11 cellular contexts compared by ENCODE assay signal in genomic region chr3:71047616-71048531, GRCh38.
DNase-seq lines count a peak whose midpoint lies in the region; FAIRE-seq and TF ChIP-seq lines count a peak whose summit lies in the region.
"Had no signal": no experiment of that assay in that cellular context is flagged by ENCODE, and none has a peak within 500 bp of the region (broad histone marks: within the 10 kb centered on the region; RNA-seq: fewer than 3 reads in every experiment).

No MANE protein-coding gene starts in this region.

- TF ChIP-seq POLR2A in endothelial cell of umbilical vein (IDR thresholded peaks at IDR 0.05; ENCODE audit: low read depth, low read length) (no peak), thyroid gland (IDR thresholded peaks at IDR 0.05) (no peak)

- H3K36me3 Mint-ChIP-seq in CD4-positive, alpha-beta memory T cell, result peaks cover 87 to 94% of the 10 kb centered on the region in 2 donors
- H3K36me3 Mint-ChIP-seq in progenitor cell of endocrine pancreas (ENCODE audit: insufficient read depth), result peaks cover 33% of the 10 kb centered on the region

- intact Hi-C loops in CD4-positive, alpha-beta memory T cell (cut with micrococcal nuclease), result no loop called here
- intact Hi-C loops in endothelial cell of umbilical vein (cut with micrococcal nuclease), result loop anchor here (1.0 to 2.0 kb wide), 2 partner anchors 13 to 55 kb away; no protein-coding TSS in a partner anchor
- intact Hi-C loops in thyroid gland (cut with DNase I), result no loop called here

- H3K9me3 Mint-ChIP-seq in CD4-positive, alpha-beta memory T cell, result no peaks in the 10 kb centered on the region
- H3K9me3 Mint-ChIP-seq in progenitor cell of endocrine pancreas (ENCODE audit: low read depth), result no peaks in the 10 kb centered on the region
- H3K9me3 Mint-ChIP-seq: CD14-positive monocyte had no signal

- no peak for DNase-seq in CD4-positive, alpha-beta memory T cell
- DNase-seq in NCI-H69 (lab: John Stamatoyannopoulos, UW) (peak; percentile 22), endothelial cell of umbilical vein (ENCODE audit: low read depth, low spot score) (peak; percentile 72), progenitor cell of endocrine pancreas (ENCODE audit: low spot score, unreplicated experiment) (no peak), NCI-H82 (lab: John Stamatoyannopoulos, UW) (no peak), thyroid gland (no peak), UCSD-AML1 (lab: John Stamatoyannopoulos, UW; ENCODE audit: unreplicated experiment) (no peak)
- DNase-seq in activated CD4-positive, CD25-positive, alpha-beta regulatory T cell treated with anti-CD3 and anti-CD28 coated beads, Interleukin-2, amount 50 U/mL, for 72 hours, result no peak
- DNase-seq: cortex of kidney had no signal

- CTCF ChIA-PET in CD4-positive, alpha-beta memory T cell (lab: Charles Lee; ENCODE audit: partially characterized antibody), result interaction anchor here (1.2 to 1.5 kb wide), 2 partner anchors 13 to 19 kb away, joined by 3 to 5 read pairs; no protein-coding TSS in a partner anchor
- CTCF ChIA-PET in endothelial cell of umbilical vein (lab: Charles Lee), result interaction anchor here (1.2 to 3.6 kb wide), 5 partner anchors 12 to 498 kb away, joined by 3 to 15 read pairs (median 5); no protein-coding TSS in a partner anchor

- H3K79me2 ChIP-seq in endothelial cell of umbilical vein (ENCODE audit: control insufficient read depth, insufficient read depth, low read length), result peaks cover 63% of the 10 kb centered on the region

- peak overlapping the region in 5 of 8 donors; percentile 7 to 67 (median 53) for H3K4me3 Mint-ChIP-seq in CD4-positive, alpha-beta memory T cell
- H3K4me3 Mint-ChIP-seq in progenitor cell of endocrine pancreas (ENCODE audit: low read depth), result no peak overlapping the region
- H3K4me3 Mint-ChIP-seq: CD14-positive monocyte had no signal

- H3K9me1 ChIP-seq in endothelial cell of umbilical vein (replicated peaks; ENCODE audit: control insufficient read depth, extremely low read depth, insufficient read depth, low read length), result no peaks in the 10 kb centered on the region

- no peaks in the 10 kb centered on the region for H3K27me3 Mint-ChIP-seq in CD4-positive, alpha-beta memory T cell
- H3K27me3 Mint-ChIP-seq in progenitor cell of endocrine pancreas, result no peaks in the 10 kb centered on the region

- peaks cover 61% of the 10 kb centered on the region for H3K36me3 ChIP-seq in CD4-positive, alpha-beta memory T cell (ENCODE audit: insufficient read depth, low read length)
- H3K36me3 ChIP-seq in endothelial cell of umbilical vein (ENCODE audit: control insufficient read depth in 2 of 2, extremely low read depth in 1 of 2, insufficient read depth in 2 of 2, low read length in 2 of 2), result peaks cover 19 to 25% of the 10 kb centered on the region in 2 experiments
- H3K36me3 ChIP-seq in thyroid gland, result peaks cover 0 to 21% of the 10 kb centered on the region in 2 donors

- dilution Hi-C loops in endothelial cell of umbilical vein (cut with MboI; ENCODE audit: extremely low pct_ligation_motif_present, low sequenced_read_pairs), result no loop called here

- H2AFZ ChIP-seq in endothelial cell of umbilical vein (ENCODE audit: low read depth, low read length), result no peak overlapping the region

- no peaks in the 10 kb centered on the region for H3K27me3 ChIP-seq in CD4-positive, alpha-beta memory T cell (ENCODE audit: insufficient read depth, low read length)
- no peaks in the 10 kb centered on the region for H3K27me3 ChIP-seq in endothelial cell of umbilical vein (ENCODE audit: control insufficient read depth in 2 of 2, insufficient read depth in 2 of 2, low read length in 2 of 2)
- no peaks in the 10 kb centered on the region for H3K27me3 ChIP-seq in thyroid gland

- peaks cover 1 to 92% (median 75%) of the 10 kb centered on the region in 4 donors for H3K4me1 Mint-ChIP-seq in CD4-positive, alpha-beta memory T cell
- peaks cover 74% of the 10 kb centered on the region for H3K4me1 Mint-ChIP-seq in progenitor cell of endocrine pancreas (ENCODE audit: low read depth)

- H3K4me3 ChIP-seq in CD4-positive, alpha-beta memory T cell (ENCODE audit: low read length in 2 of 2), result no peak overlapping the region
- H3K4me3 ChIP-seq in endothelial cell of umbilical vein (replicated peaks in 1 of 3; ENCODE audit: insufficient read depth in 1 of 3, low read depth in 1 of 3, low read length in 3 of 3), result peak overlapping the region in 1 of 3 experiments; percentile 18
- no peak overlapping the region for H3K4me3 ChIP-seq in thyroid gland (replicated peaks in 1 of 3)

- no peaks in the 10 kb centered on the region for H3K9me3 ChIP-seq in CD4-positive, alpha-beta memory T cell (ENCODE audit: control insufficient read depth in 1 of 2, low read length in 2 of 2)
- no peaks in the 10 kb centered on the region for H3K9me3 ChIP-seq in endothelial cell of umbilical vein (replicated peaks; ENCODE audit: control insufficient read depth, insufficient read depth, low read length)
- no peaks in the 10 kb centered on the region for H3K9me3 ChIP-seq in thyroid gland

- peaks cover 85% of the 10 kb centered on the region for H3K4me1 ChIP-seq in CD4-positive, alpha-beta memory T cell (ENCODE audit: insufficient read depth, low read length)
- peaks cover 70% of the 10 kb centered on the region for H3K4me1 ChIP-seq in endothelial cell of umbilical vein (ENCODE audit: control insufficient read depth, extremely low read depth, insufficient read depth, low read length)
- peaks cover 6 to 38% of the 10 kb centered on the region in 2 donors for H3K4me1 ChIP-seq in thyroid gland

- peak overlapping the region; percentile 58 to 85 (median 65) for H3K27ac Mint-ChIP-seq in CD4-positive, alpha-beta memory T cell
- H3K27ac Mint-ChIP-seq in progenitor cell of endocrine pancreas, result peak overlapping the region; percentile 79

- H3K9ac ChIP-seq in endothelial cell of umbilical vein (replicated peaks; ENCODE audit: extremely low read depth, insufficient read depth, low read length), result peak overlapping the region; percentile 75
- H3K9ac ChIP-seq: KMS-11 had no signal

- WGBS in thyroid gland, 2 donors, result 82 to 86% methylated on average over 8 of the region's 8 CpGs

- TF ChIP-seq CTCF in endothelial cell of umbilical vein (IDR thresholded peaks at IDR 0.05; ENCODE audit: extremely low read depth in 1 of 2, insufficient read depth in 1 of 2, low read depth in 1 of 2, low read length in 2 of 2), result no peak
- no peak for TF ChIP-seq CTCF in progenitor cell of endocrine pancreas (IDR thresholded peaks at IDR 0.05; ENCODE audit: unreplicated experiment)
- no peak for TF ChIP-seq CTCF in thyroid gland (IDR thresholded peaks at IDR 0.05)

- POLR2A ChIA-PET in CD4-positive, alpha-beta memory T cell (lab: Charles Lee; ENCODE audit: partially characterized antibody), result interaction anchor here (9.2 kb wide), 1 partner anchor 14 kb away, joined by 97 read pairs; no protein-coding TSS in a partner anchor
- POLR2A ChIA-PET in endothelial cell of umbilical vein (lab: Charles Lee), result interaction anchor here (0.6 kb wide), 1 partner anchor 9 kb away, joined by 3 read pairs; no protein-coding TSS in a partner anchor

- FAIRE-seq in endothelial cell of umbilical vein (lab: Jason Lieb, UNC), result peak; percentile 66

- TSS peak; percentile 75 for BruUV-seq in endothelial cell of umbilical vein (replicated peaks; lab: Mats Ljungman, UMichigan)

- H3K27ac ChIP-seq in CD4-positive, alpha-beta memory T cell (ENCODE audit: low read depth, low read length), result no peak overlapping the region
- H3K27ac ChIP-seq in endothelial cell of umbilical vein (ENCODE audit: insufficient read depth, low read depth, low read length), result peak overlapping the region; percentile 88
- H3K27ac ChIP-seq in thyroid gland, result no peak overlapping the region
- H3K27ac ChIP-seq: KMS-11 had no signal

- no peaks in the 10 kb centered on the region for H4K20me1 ChIP-seq in endothelial cell of umbilical vein (replicated peaks; ENCODE audit: control insufficient read depth, extremely low read depth, insufficient read depth, low read length)

- peak overlapping the region; percentile 84 for H3K4me2 ChIP-seq in endothelial cell of umbilical vein (ENCODE audit: insufficient read depth, low read length)
- H3K4me2 ChIP-seq: KMS-11 had no signal

TF ChIP-seq in endothelial cell of umbilical vein, 7 proteins besides CTCF, POLR2A, EP300 and RAD21:
- TF ChIP-seq EZH2 (IDR thresholded peaks at IDR 0.05; ENCODE audit: borderline replicate concordance, low read depth, low read length, severe bottlenecking) (no peak), MAX (IDR thresholded peaks at IDR 0.05; ENCODE audit: insufficient read depth, insufficient read length) (no peak), GATA2 (IDR thresholded peaks at IDR 0.05; ENCODE audit: insufficient read depth, insufficient read length, low read depth, low read length) (peak; percentile 72), JUN (IDR thresholded peaks at IDR 0.05; ENCODE audit: borderline replicate concordance, insufficient read depth, insufficient read length, low read depth) (no peak)

Comparison
In these comparisons a context has a peak if more than half of its experiments do, and no peak if none do; other contexts are left out.
1. DNase-seq: peak in NCI-H69 (single experiment) and endothelial cell of umbilical vein (single experiment); none in CD4-positive, alpha-beta memory T cell (0 of 5), progenitor cell of endocrine pancreas (single experiment), NCI-H82 (single experiment), thyroid gland (0 of 2), activated CD4-positive, CD25-positive, alpha-beta regulatory T cell treated with anti-CD3 and anti-CD28 coated beads, Interleukin-2, amount 50 U/mL, for 72 hours (single experiment) and UCSD-AML1 (single experiment).